ENCODE assay signal across 12 cellular contexts in the genomic region with DNA sequence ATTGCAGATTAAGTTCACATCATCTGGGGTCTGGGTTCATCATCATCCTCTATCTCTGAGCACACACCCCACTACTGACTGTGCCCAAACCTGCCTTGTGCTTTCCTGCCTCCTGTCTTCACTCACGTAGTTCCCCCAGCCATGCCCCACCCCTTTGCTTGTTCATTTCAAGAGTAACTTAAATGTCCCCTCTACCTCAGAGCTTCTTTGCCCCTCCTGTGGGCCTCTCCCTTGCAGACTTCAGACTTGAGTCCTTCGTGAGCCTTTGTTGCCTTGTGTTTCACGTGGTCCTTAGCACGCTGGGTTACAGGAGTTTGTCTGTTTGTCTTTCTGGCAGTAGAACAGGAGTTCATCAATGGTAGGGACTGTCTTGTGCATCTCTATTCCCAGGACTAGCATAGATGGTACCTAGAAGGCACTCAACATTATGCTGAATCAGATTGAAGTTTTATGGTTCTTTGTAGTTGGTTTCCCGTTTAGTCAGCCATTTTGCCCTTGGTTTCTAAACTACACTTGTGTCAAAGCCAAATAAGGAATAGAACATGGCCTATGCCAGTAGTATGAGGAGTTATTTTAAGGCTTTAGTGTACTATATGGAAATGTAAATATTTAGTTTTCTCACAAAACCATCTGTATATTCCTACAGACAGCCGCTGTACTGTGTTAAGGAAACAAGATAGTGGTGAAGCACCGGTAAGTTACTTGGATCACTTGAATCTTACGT.
DNase-seq lines count a peak whose midpoint lies in the region; ATAC-seq lines count a peak whose summit lies in the region.
"Had no signal": no experiment of that assay in that cellular context is flagged by ENCODE, and none has a peak within 500 bp of the region (broad histone marks: within the 10 kb centered on the region; RNA-seq: fewer than 3 reads in every experiment).

No MANE protein-coding gene starts in this region.

- H3K4me3 Mint-ChIP-seq in stimulated activated effector memory CD8-positive, alpha-beta T cell treated with anti-CD3 and anti-CD28 coated beads, Interleukin-12 subunit alpha, Interleukin-12 subunit beta, amount 100 ng/mL, for 72 hours = peak overlapping the region; percentile 36

- peaks cover 13% of the 10 kb centered on the region for H3K4me1 Mint-ChIP-seq in stimulated activated effector memory CD8-positive, alpha-beta T cell treated with anti-CD3 and anti-CD28 coated beads, Interleukin-12 subunit alpha, Interleukin-12 subunit beta, amount 100 ng/mL, for 72 hours

- peaks cover 75% of the 10 kb centered on the region for H3K36me3 Mint-ChIP-seq in stimulated activated effector memory CD8-positive, alpha-beta T cell treated with anti-CD3 and anti-CD28 coated beads, Interleukin-12 subunit alpha, Interleukin-12 subunit beta, amount 100 ng/mL, for 72 hours

- DNase-seq in activated T-cell treated with anti-CD3 and anti-CD28 coated beads for 48 hours (ENCODE audit: low read depth) (peak; percentile 18), activated T-cell treated with anti-CD3 and anti-CD28 coated beads for 4 hours (no peak), NCI-H774 (lab: John Stamatoyannopoulos, UW) (no peak), DMS79 treated with DMSO at 0.1 percent for 48 hours (lab: John Stamatoyannopoulos, UW) (no peak), dermis blood vessel endothelial cell (no peak)
- DNase-seq in activated T-cell treated with anti-CD3 and anti-CD28 coated beads, Interleukin-2, amount 50 U/mL, for 48 hours = peak; percentile 56
- peak; percentile 15 to 77 for DNase-seq in stimulated activated effector memory CD8-positive, alpha-beta T cell treated with anti-CD3 and anti-CD28 coated beads, Interleukin-12 subunit alpha, Interleukin-12 subunit beta, amount 100 ng/mL, for 72 hours (ENCODE audit: low spot score in 2 of 2)
- DNase-seq: cortex of kidney; NCI-H526 treated with DMSO at 0.1 percent for 48 hours; SK-N-SH; stimulated activated naive CD4-positive, alpha-beta T cell had no signal

- H3K9me3 Mint-ChIP-seq in stimulated activated effector memory CD8-positive, alpha-beta T cell treated with anti-CD3 and anti-CD28 coated beads, Interleukin-12 subunit alpha, Interleukin-12 subunit beta, amount 100 ng/mL, for 72 hours = no peaks in the 10 kb centered on the region

- H3K27ac Mint-ChIP-seq in stimulated activated effector memory CD8-positive, alpha-beta T cell treated with anti-CD3 and anti-CD28 coated beads, Interleukin-12 subunit alpha, Interleukin-12 subunit beta, amount 100 ng/mL, for 72 hours = peak overlapping the region; percentile 58

- peak; percentile 71 for ATAC-seq in GM21723 (IDR thresholded peaks at IDR 0.05; ENCODE audit: unreplicated experiment)
- peak; percentile 98 for ATAC-seq in stimulated activated effector memory CD8-positive, alpha-beta T cell treated with anti-CD3 and anti-CD28 coated beads, Interleukin-12 subunit alpha, Interleukin-12 subunit beta, amount 100 ng/mL, for 72 hours

Comparison
In these comparisons a context has a peak if more than half of its experiments do, and no peak if none do; other contexts are left out.
1. DNase-seq: peak in activated T-cell treated with anti-CD3 and anti-CD28 coated beads for 48 hours (single experiment), activated T-cell treated with anti-CD3 and anti-CD28 coated beads, Interleukin-2, amount 50 U/mL, for 48 hours (2 of 2) and stimulated activated effector memory CD8-positive, alpha-beta T cell treated with anti-CD3 and anti-CD28 coated beads, Interleukin-12 subunit alpha, Interleukin-12 subunit beta, amount 100 ng/mL, for 72 hours (2 of 2); none in activated T-cell treated with anti-CD3 and anti-CD28 coated beads for 4 hours (single experiment), NCI-H774 (single experiment), DMS79 treated with DMSO at 0.1 percent for 48 hours (single experiment) and dermis blood vessel endothelial cell (single experiment).